Comparison of ENCODE assay signal across 35 cellular contexts in the genomic region with DNA sequence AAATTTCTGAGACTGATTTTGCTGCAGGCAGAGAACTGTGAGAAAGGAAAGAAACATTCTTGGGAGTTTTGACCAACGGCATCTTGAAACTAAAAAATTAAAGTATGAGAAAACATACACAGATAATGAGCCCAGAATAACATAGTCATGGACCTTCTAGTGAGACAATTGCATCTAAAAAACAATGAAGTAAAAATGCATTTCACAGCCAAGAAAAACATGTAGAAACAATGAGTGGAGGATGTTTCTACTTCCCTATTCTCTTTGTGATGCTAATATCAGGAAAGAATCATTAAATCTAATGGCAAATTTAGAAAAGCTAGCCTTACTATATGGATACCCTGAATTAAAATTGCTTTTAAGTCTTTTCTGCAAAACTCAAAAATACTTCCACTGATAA. TPM values are rescaled to one million over a fixed set of nuclear protein-coding genes. Genes with fewer than 3 reads are reported as not detected.
"Had no signal": no experiment of that assay in that cellular context is flagged by ENCODE, and none has a peak within 500 bp of the region (broad histone marks: within the 10 kb centered on the region; RNA-seq: fewer than 3 reads in every experiment).

No MANE protein-coding gene starts in this region.

- H3K9me3 ChIP-seq: body of pancreas, colonic mucosa, gastroesophageal sphincter, heart right ventricle had no signal

- H3K27me3 Mint-ChIP-seq: activated CD4-positive, alpha-beta T cell treated with anti-CD3 and anti-CD28 coated beads, Interleukin-2, amount 10 ng/mL, durations not matched to agents 24 days and 14 days; activated naive CD8-positive, alpha-beta T cell treated with anti-CD3 and anti-CD28 coated beads for 36 hours had no signal

- H3K79me2 ChIP-seq: hepatocyte had no signal

- H3K9me3 Mint-ChIP-seq: activated CD4-positive, alpha-beta memory T cell treated with anti-CD3 and anti-CD28 coated beads for 36 hours; activated naive CD4-positive, alpha-beta T cell treated with anti-CD3 and anti-CD28 coated beads for 36 hours; activated naive CD8-positive, alpha-beta T cell treated with anti-CD3 and anti-CD28 coated beads for 36 hours had no signal

- ATAC-seq: activated CD4-positive, alpha-beta T cell treated with anti-CD3 and anti-CD28 coated beads for 36 hours; activated CD8-positive, alpha-beta memory T cell treated with anti-CD3 and anti-CD28 coated beads, Interleukin-2, amount 10 ng/mL, durations not matched to agents 7 days and 5 days; activated CD8-positive, alpha-beta T cell treated with anti-CD3 and anti-CD28 coated beads, Interleukin-2, amount 10 ng/mL, durations not matched to agents 7 days and 5 days; body of pancreas; esophagus mucosa; gastroesophageal sphincter; heart right ventricle; T-helper 17 cell had no signal

- H3K4me3 ChIP-seq: body of pancreas, colonic mucosa, gastroesophageal sphincter, heart right ventricle, hepatocyte had no signal

- H3K27ac ChIP-seq: body of pancreas, colonic mucosa, gastroesophageal sphincter, heart right ventricle, hepatocyte, WERI-Rb-1 had no signal

- H3K4me1 ChIP-seq: body of pancreas, colonic mucosa, gastroesophageal sphincter, heart right ventricle had no signal

- H2AFZ ChIP-seq: hepatocyte had no signal

- H3K36me3 Mint-ChIP-seq: activated CD4-positive, alpha-beta memory T cell treated with anti-CD3 and anti-CD28 coated beads for 36 hours; activated CD8-positive, alpha-beta memory T cell treated with anti-CD3 and anti-CD28 coated beads, Interleukin-2, amount 10 ng/mL, durations not matched to agents 7 days and 5 days had no signal

- H3K27ac Mint-ChIP-seq: activated CD4-positive, alpha-beta memory T cell treated with anti-CD3 and anti-CD28 coated beads for 36 hours; activated CD4-positive, alpha-beta T cell treated with anti-CD3 and anti-CD28 coated beads for 36 hours; activated CD4-positive, alpha-beta T cell treated with anti-CD3 and anti-CD28 coated beads, Interleukin-2, amount 10 ng/mL, durations not matched to agents 24 days and 14 days; activated CD8-positive, alpha-beta memory T cell treated with anti-CD3 and anti-CD28 coated beads, Interleukin-2, amount 10 ng/mL, durations not matched to agents 7 days and 5 days; activated CD8-positive, alpha-beta T cell treated with anti-CD3 and anti-CD28 coated beads, Interleukin-2, amount 10 ng/mL, durations not matched to agents 7 days and 5 days; activated naive CD4-positive, alpha-beta T cell treated with anti-CD3 and anti-CD28 coated beads for 36 hours; activated naive CD4-positive, alpha-beta T cell treated with anti-CD3 and anti-CD28 coated beads, Interleukin-2, amount 50 U/mL, for 24 hours; activated naive CD8-positive, alpha-beta T cell treated with anti-CD3 and anti-CD28 coated beads for 36 hours; activated T-helper 1 cell treated with anti-CD3 and anti-CD28 coated beads, Interleukin-12 subunit alpha, Interleukin-12 subunit beta, Interleukin-2, Interleukin-4 antibody, amounts not matched to agents 30 ng/mL and 10 ng/mL and 1 ng/mL, durations not matched to agents 14 hours and 24 hours and 36 hours; activated T-helper 2 cell treated with anti-CD3 and anti-CD28 coated beads, Interferon-gamma antibody, Interleukin-2, Interleukin-4, amounts not matched to agents 10 μg/mL and 5 μg/mL and 100 μg/mL, durations not matched to agents 14 hours and 24 hours and 36 hours; T-helper 17 cell; T-helper 2 cell treated with Interferon-gamma antibody and Interleukin-4, amounts not matched to agents 5 μg/mL and 100 μg/mL, for 36 hours had no signal

- H3K36me3 ChIP-seq: colonic mucosa, gastroesophageal sphincter, heart right ventricle, WERI-Rb-1 had no signal

- H3K4me1 Mint-ChIP-seq: activated CD4-positive, alpha-beta T cell treated with anti-CD3 and anti-CD28 coated beads for 36 hours; activated CD4-positive, alpha-beta T cell treated with anti-CD3 and anti-CD28 coated beads, Interleukin-2, amount 10 ng/mL, durations not matched to agents 24 days and 14 days; activated CD8-positive, alpha-beta memory T cell treated with anti-CD3 and anti-CD28 coated beads, Interleukin-2, amount 10 ng/mL, durations not matched to agents 7 days and 5 days; activated naive CD4-positive, alpha-beta T cell treated with anti-CD3 and anti-CD28 coated beads, Interleukin-2, amount 50 U/mL, for 24 hours; activated naive CD8-positive, alpha-beta T cell treated with anti-CD3 and anti-CD28 coated beads for 36 hours; T-helper 17 cell had no signal

- H3K4me2 ChIP-seq: hepatocyte had no signal

- H3K4me3 Mint-ChIP-seq: activated CD4-positive, alpha-beta memory T cell treated with anti-CD3 and anti-CD28 coated beads for 36 hours; activated CD4-positive, alpha-beta T cell treated with anti-CD3 and anti-CD28 coated beads for 36 hours; activated CD4-positive, alpha-beta T cell treated with anti-CD3 and anti-CD28 coated beads, Interleukin-2, amount 10 ng/mL, durations not matched to agents 24 days and 14 days; activated CD8-positive, alpha-beta memory T cell treated with anti-CD3 and anti-CD28 coated beads, Interleukin-2, amount 10 ng/mL, durations not matched to agents 7 days and 5 days; activated CD8-positive, alpha-beta T cell treated with anti-CD3 and anti-CD28 coated beads, Interleukin-2, amount 10 ng/mL, durations not matched to agents 7 days and 5 days; activated naive CD4-positive, alpha-beta T cell treated with anti-CD3 and anti-CD28 coated beads for 36 hours; activated naive CD4-positive, alpha-beta T cell treated with anti-CD3 and anti-CD28 coated beads, Interleukin-2, amount 50 U/mL, for 24 hours; activated naive CD8-positive, alpha-beta T cell treated with anti-CD3 and anti-CD28 coated beads for 36 hours; activated T-helper 1 cell treated with anti-CD3 and anti-CD28 coated beads, Interleukin-12 subunit alpha, Interleukin-12 subunit beta, Interleukin-2, Interleukin-4 antibody, amounts not matched to agents 30 ng/mL and 10 ng/mL and 1 ng/mL, durations not matched to agents 14 hours and 24 hours and 36 hours; T-helper 17 cell; T-helper 2 cell treated with Interferon-gamma antibody and Interleukin-4, amounts not matched to agents 5 μg/mL and 100 μg/mL, for 36 hours had no signal

- DNase-seq: activated CD4-positive, alpha-beta memory T cell treated with anti-CD3 and anti-CD28 coated beads for 36 hours; activated CD4-positive, alpha-beta T cell treated with anti-CD3 and anti-CD28 coated beads for 36 hours; activated CD4-positive, CD25-positive, alpha-beta regulatory T cell; activated CD4-positive, CD25-positive, alpha-beta regulatory T cell treated with anti-CD3 and anti-CD28 coated beads, Interleukin-2, amount 50 U/mL, for 72 hours; activated CD8-positive, alpha-beta memory T cell treated with anti-CD3 and anti-CD28 coated beads, Interleukin-2, amount 10 ng/mL, durations not matched to agents 7 days and 5 days; activated CD8-positive, alpha-beta memory T cell treated with anti-CD3 and anti-CD28 coated beads, Interleukin-2, amount 50 U/mL, for 4 hours; activated CD8-positive, alpha-beta T cell treated with anti-CD3 and anti-CD28 coated beads, Interleukin-2, amount 10 ng/mL, durations not matched to agents 7 days and 5 days; activated effector memory CD4-positive, alpha-beta T cell treated with anti-CD3 and anti-CD28 coated beads, Interleukin-2, amount 50 U/mL, for 16 hours; activated naive CD4-positive, alpha-beta T cell treated with anti-CD3 and anti-CD28 coated beads for 36 hours; activated naive CD8-positive, alpha-beta T cell treated with anti-CD3 and anti-CD28 coated beads for 36 hours; activated T-cell treated with anti-CD3 and anti-CD28 coated beads, Interleukin-2, amount 50 U/mL, for 1 hour; activated T-cell treated with anti-CD3 and anti-CD28 coated beads, Interleukin-2, amount 50 U/mL, for 48 hours; amniotic stem cell; aorta; body of pancreas; caudate nucleus; colonic mucosa; effector CD4-positive, alpha-beta T cell; foreskin melanocyte; heart right ventricle; T-helper 1 cell; T-helper 17 cell; T1000; WERI-Rb-1 had no signal

- H3K27me3 ChIP-seq: body of pancreas, colonic mucosa, gastroesophageal sphincter, heart right ventricle, hepatocyte had no signal

RNA-seq across cellular contexts. Expression of a gene that starts 12.2 kb away (rescaled TPM):
- total RNA-seq: activated CD4-positive, alpha-beta memory T cell treated with anti-CD3 and anti-CD28 coated beads for 36 hours; activated CD4-positive, alpha-beta T cell treated with anti-CD3 and anti-CD28 coated beads for 36 hours; activated CD4-positive, alpha-beta T cell treated with anti-CD3 and anti-CD28 coated beads, Interleukin-2, amount 10 ng/mL, durations not matched to agents 24 days and 14 days; activated CD8-positive, alpha-beta memory T cell treated with anti-CD3 and anti-CD28 coated beads for 36 hours; activated CD8-positive, alpha-beta memory T cell treated with anti-CD3 and anti-CD28 coated beads, Interleukin-2, amount 10 ng/mL, durations not matched to agents 7 days and 5 days; activated CD8-positive, alpha-beta T cell treated with anti-CD3 and anti-CD28 coated beads, Interleukin-2, amount 10 ng/mL, durations not matched to agents 7 days and 5 days; activated naive CD4-positive, alpha-beta T cell treated with anti-CD3 and anti-CD28 coated beads for 36 hours; activated naive CD8-positive, alpha-beta T cell treated with anti-CD3 and anti-CD28 coated beads for 36 hours; activated T-helper 1 cell treated with anti-CD3 and anti-CD28 coated beads, Interleukin-12 subunit alpha, Interleukin-12 subunit beta, Interleukin-2, Interleukin-4 antibody, amounts not matched to agents 30 ng/mL and 10 ng/mL and 1 ng/mL, durations not matched to agents 14 hours and 24 hours and 36 hours; activated T-helper 2 cell treated with anti-CD3 and anti-CD28 coated beads, Interferon-gamma antibody, Interleukin-2, Interleukin-4, amounts not matched to agents 10 μg/mL and 5 μg/mL and 100 μg/mL, durations not matched to agents 14 hours and 24 hours and 36 hours; aorta; fibroblast of villous mesenchyme; gastroesophageal sphincter; glomerular endothelial cell; heart right ventricle had no signal
- polyA plus RNA-seq: aorta had no signal
